Comparison of ENCODE assay signal across 1 cellular context in the genomic region with DNA sequence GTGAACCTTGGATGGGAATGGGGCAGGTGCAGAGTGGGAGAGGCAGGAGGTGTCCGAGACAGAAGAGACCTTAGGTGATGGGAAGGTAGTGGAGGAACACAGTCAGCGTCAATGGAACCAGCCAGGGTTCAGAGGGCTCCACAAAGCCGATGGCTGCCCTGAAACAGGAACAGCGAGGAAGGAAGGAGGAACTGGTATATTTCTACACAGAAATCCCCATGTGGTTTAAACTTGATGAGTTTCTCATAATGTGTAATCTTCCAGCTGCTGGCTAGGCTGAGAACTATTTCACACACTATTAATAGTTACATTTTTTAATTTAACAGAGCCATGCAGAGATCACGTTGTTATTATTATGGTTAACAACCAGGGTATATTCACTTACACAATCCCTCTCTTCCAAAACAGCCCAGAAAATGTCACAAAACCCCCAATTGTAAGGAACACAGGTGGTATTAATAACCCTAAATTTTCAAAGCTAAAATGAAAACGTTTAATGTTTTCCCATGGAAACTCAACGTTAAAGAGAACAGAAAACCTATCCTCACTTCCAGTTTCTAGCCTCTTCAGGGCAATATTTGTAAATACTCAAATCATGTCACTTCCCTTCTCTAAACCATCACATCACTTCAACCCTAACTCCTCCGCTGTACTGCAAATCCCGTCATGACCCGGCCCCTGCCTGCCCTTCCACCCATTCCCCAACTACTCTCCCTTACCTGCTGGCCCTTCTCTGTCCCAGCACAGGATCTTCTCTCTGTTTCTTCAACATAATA.
TF ChIP-seq lines count a peak whose summit lies in the region.

No MANE protein-coding gene starts in this region.

TF ChIP-seq in GM12878, 131 proteins besides CTCF, POLR2A, EP300 and RAD21 (continued from another document and continues in another):
- TF ChIP-seq, protein P1, sequence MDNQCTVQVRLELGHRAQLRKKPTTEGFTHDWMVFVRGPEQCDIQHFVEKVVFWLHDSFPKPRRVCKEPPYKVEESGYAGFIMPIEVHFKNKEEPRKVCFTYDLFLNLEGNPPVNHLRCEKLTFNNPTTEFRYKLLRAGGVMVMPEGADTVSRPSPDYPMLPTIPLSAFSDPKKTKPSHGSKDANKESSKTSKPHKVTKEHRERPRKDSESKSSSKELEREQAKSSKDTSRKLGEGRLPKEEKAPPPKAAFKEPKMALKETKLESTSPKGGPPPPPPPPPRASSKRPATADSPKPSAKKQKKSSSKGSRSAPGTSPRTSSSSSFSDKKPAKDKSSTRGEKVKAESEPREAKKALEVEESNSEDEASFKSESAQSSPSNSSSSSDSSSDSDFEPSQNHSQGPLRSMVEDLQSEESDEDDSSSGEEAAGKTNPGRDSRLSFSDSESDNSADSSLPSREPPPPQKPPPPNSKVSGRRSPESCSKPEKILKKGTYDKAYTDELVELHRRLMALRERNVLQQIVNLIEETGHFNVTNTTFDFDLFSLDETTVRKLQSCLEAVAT (IDR thresholded peaks at IDR 0.05), result no peak; the same call in 1 of the 2 replicates
- TF ChIP-seq SUPT20H (IDR thresholded peaks at IDR 0.05; ENCODE audit: borderline replicate concordance, control insufficient read depth, low read depth, low read length), result no peak
- TF ChIP-seq SMC3 (IDR thresholded peaks at IDR 0.05; ENCODE audit: borderline replicate concordance, low read length), result 0 out of 2 replicates have a peak, but pooled peaks have one; percentile 1
- TF ChIP-seq ZNF217 (IDR thresholded peaks at IDR 0.05), result peak; percentile 52; the same call in 1 of the 2 replicates
- TF ChIP-seq EGR1 (IDR thresholded peaks at IDR 0.05; ENCODE audit: borderline replicate concordance in 1 of 2, low read depth in 2 of 2, low read length in 2 of 2), result no peak; a peak in 1 of 3 replicates
- peak; percentile 73; the same call in 1 of the 2 replicates for TF ChIP-seq ASH2L (IDR thresholded peaks at IDR 0.05; ENCODE audit: borderline replicate concordance, low read depth)
- TF ChIP-seq ATF7 (IDR thresholded peaks at IDR 0.05; ENCODE audit: low read depth), result peak; percentile 85
- peak; percentile 93 for TF ChIP-seq IKZF1 (conservative IDR thresholded peaks at IDR 0.05)
- TF ChIP-seq TARDBP (IDR thresholded peaks at IDR 0.05; ENCODE audit: borderline replicate concordance), result no peak
- no peak for TF ChIP-seq ZNF622 (IDR thresholded peaks at IDR 0.05)
- TF ChIP-seq GABPA (IDR thresholded peaks at IDR 0.05; ENCODE audit: low read depth), result 0 out of 2 replicates have a peak, but pooled peaks have one; percentile 26
- TF ChIP-seq NR2F1 (conservative IDR thresholded peaks at IDR 0.05), result peak; percentile 71
- no peak for TF ChIP-seq SIX5 (IDR thresholded peaks at IDR 0.05; ENCODE audit: low read depth, low read length, severe bottlenecking)
- TF ChIP-seq, protein P2, sequence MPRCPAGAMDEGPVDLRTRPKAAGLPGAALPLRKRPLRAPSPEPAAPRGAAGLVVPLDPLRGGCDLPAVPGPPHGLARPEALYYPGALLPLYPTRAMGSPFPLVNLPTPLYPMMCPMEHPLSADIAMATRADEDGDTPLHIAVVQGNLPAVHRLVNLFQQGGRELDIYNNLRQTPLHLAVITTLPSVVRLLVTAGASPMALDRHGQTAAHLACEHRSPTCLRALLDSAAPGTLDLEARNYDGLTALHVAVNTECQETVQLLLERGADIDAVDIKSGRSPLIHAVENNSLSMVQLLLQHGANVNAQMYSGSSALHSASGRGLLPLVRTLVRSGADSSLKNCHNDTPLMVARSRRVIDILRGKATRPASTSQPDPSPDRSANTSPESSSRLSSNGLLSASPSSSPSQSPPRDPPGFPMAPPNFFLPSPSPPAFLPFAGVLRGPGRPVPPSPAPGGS (IDR thresholded peaks at IDR 0.05; ENCODE audit: borderline replicate concordance, insufficient read depth, low read depth, low read length, poor library complexity, severe bottlenecking), result peak; percentile 70
- TF ChIP-seq WRNIP1 (IDR thresholded peaks at IDR 0.05; ENCODE audit: borderline replicate concordance, low read depth, low read length), result no peak
- TF ChIP-seq HDAC2 (IDR thresholded peaks at IDR 0.05), result no peak
- TF ChIP-seq JUND (IDR thresholded peaks at IDR 0.05; ENCODE audit: low read depth, low read length), result peak; percentile 24; the same call in 1 of the 2 replicates
- TF ChIP-seq CEBPB (IDR thresholded peaks at IDR 0.05; ENCODE audit: borderline replicate concordance in 1 of 2, low read depth in 2 of 2, low read length in 2 of 2), result peak in 1 of 2 experiments; percentile 51; a peak in 1 of 4 replicates
- TF ChIP-seq PAX8 (IDR thresholded peaks at IDR 0.05), result peak; percentile 68; the same call in 1 of the 2 replicates
- TF ChIP-seq, protein P3, sequence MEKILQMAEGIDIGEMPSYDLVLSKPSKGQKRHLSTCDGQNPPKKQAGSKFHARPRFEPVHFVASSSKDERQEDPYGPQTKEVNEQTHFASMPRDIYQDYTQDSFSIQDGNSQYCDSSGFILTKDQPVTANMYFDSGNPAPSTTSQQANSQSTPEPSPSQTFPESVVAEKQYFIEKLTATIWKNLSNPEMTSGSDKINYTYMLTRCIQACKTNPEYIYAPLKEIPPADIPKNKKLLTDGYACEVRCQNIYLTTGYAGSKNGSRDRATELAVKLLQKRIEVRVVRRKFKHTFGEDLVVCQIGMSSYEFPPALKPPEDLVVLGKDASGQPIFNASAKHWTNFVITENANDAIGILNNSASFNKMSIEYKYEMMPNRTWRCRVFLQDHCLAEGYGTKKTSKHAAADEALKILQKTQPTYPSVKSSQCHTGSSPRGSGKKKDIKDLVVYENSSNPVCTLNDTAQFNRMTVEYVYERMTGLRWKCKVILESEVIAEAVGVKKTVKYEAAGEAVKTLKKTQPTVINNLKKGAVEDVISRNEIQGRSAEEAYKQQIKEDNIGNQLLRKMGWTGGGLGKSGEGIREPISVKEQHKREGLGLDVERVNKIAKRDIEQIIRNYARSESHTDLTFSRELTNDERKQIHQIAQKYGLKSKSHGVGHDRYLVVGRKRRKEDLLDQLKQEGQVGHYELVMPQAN (conservative IDR thresholded peaks at IDR 0.05), result no peak
- TF ChIP-seq TBL1XR1 (IDR thresholded peaks at IDR 0.05; ENCODE audit: low read depth, low read length), result no peak; the same call in 1 of the 2 replicates
- TF ChIP-seq PAX5 (IDR thresholded peaks at IDR 0.05; ENCODE audit: borderline replicate concordance, low read depth, low read length), result peak; percentile 63; the same call in 1 of the 2 replicates
- TF ChIP-seq, protein P4, sequence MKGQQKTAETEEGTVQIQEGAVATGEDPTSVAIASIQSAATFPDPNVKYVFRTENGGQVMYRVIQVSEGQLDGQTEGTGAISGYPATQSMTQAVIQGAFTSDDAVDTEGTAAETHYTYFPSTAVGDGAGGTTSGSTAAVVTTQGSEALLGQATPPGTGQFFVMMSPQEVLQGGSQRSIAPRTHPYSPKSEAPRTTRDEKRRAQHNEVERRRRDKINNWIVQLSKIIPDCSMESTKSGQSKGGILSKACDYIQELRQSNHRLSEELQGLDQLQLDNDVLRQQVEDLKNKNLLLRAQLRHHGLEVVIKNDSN (IDR thresholded peaks at IDR 0.05; ENCODE audit: borderline replicate concordance, extremely low read length, insufficient read depth, low read depth, low read length), result no peak
- TF ChIP-seq SPI1 (IDR thresholded peaks at IDR 0.05; ENCODE audit: borderline replicate concordance, insufficient read depth, low read depth, low read length), result peak; percentile 99
- TF ChIP-seq TCF3 (IDR thresholded peaks at IDR 0.05; ENCODE audit: borderline replicate concordance, insufficient read depth, low read depth, low read length), result peak; percentile 81
- no peak for TF ChIP-seq ZNF384 (IDR thresholded peaks at IDR 0.05; ENCODE audit: borderline replicate concordance, low read depth, low read length)
- peak; percentile 84 for TF ChIP-seq POLR2AphosphoS5 (IDR thresholded peaks at IDR 0.05; ENCODE audit: low read length)
- TF ChIP-seq, protein P5, sequence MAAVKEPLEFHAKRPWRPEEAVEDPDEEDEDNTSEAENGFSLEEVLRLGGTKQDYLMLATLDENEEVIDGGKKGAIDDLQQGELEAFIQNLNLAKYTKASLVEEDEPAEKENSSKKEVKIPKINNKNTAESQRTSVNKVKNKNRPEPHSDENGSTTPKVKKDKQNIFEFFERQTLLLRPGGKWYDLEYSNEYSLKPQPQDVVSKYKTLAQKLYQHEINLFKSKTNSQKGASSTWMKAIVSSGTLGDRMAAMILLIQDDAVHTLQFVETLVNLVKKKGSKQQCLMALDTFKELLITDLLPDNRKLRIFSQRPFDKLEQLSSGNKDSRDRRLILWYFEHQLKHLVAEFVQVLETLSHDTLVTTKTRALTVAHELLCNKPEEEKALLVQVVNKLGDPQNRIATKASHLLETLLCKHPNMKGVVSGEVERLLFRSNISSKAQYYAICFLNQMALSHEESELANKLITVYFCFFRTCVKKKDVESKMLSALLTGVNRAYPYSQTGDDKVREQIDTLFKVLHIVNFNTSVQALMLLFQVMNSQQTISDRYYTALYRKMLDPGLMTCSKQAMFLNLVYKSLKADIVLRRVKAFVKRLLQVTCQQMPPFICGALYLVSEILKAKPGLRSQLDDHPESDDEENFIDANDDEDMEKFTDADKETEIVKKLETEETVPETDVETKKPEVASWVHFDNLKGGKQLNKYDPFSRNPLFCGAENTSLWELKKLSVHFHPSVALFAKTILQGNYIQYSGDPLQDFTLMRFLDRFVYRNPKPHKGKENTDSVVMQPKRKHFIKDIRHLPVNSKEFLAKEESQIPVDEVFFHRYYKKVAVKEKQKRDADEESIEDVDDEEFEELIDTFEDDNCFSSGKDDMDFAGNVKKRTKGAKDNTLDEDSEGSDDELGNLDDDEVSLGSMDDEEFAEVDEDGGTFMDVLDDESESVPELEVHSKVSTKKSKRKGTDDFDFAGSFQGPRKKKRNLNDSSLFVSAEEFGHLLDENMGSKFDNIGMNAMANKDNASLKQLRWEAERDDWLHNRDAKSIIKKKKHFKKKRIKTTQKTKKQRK (IDR thresholded peaks at IDR 0.05; ENCODE audit: low read depth, low read length), result no peak
- TF ChIP-seq, protein P6, sequence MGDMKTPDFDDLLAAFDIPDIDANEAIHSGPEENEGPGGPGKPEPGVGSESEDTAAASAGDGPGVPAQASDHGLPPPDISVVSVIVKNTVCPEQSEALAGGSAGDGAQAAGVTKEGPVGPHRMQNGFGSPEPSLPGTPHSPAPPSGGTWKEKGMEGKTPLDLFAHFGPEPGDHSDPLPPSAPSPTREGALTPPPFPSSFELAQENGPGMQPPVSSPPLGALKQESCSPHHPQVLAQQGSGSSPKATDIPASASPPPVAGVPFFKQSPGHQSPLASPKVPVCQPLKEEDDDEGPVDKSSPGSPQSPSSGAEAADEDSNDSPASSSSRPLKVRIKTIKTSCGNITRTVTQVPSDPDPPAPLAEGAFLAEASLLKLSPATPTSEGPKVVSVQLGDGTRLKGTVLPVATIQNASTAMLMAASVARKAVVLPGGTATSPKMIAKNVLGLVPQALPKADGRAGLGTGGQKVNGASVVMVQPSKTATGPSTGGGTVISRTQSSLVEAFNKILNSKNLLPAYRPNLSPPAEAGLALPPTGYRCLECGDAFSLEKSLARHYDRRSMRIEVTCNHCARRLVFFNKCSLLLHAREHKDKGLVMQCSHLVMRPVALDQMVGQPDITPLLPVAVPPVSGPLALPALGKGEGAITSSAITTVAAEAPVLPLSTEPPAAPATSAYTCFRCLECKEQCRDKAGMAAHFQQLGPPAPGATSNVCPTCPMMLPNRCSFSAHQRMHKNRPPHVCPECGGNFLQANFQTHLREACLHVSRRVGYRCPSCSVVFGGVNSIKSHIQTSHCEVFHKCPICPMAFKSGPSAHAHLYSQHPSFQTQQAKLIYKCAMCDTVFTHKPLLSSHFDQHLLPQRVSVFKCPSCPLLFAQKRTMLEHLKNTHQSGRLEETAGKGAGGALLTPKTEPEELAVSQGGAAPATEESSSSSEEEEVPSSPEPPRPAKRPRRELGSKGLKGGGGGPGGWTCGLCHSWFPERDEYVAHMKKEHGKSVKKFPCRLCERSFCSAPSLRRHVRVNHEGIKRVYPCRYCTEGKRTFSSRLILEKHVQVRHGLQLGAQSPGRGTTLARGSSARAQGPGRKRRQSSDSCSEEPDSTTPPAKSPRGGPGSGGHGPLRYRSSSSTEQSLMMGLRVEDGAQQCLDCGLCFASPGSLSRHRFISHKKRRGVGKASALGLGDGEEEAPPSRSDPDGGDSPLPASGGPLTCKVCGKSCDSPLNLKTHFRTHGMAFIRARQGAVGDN (IDR thresholded peaks at IDR 0.05), result peak; percentile 75
- TF ChIP-seq, protein P7, sequence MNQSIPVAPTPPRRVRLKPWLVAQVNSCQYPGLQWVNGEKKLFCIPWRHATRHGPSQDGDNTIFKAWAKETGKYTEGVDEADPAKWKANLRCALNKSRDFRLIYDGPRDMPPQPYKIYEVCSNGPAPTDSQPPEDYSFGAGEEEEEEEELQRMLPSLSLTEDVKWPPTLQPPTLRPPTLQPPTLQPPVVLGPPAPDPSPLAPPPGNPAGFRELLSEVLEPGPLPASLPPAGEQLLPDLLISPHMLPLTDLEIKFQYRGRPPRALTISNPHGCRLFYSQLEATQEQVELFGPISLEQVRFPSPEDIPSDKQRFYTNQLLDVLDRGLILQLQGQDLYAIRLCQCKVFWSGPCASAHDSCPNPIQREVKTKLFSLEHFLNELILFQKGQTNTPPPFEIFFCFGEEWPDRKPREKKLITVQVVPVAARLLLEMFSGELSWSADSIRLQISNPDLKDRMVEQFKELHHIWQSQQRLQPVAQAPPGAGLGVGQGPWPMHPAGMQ (IDR thresholded peaks at IDR 0.05; ENCODE audit: borderline replicate concordance), result no peak
- no peak for TF ChIP-seq BRCA1 (IDR thresholded peaks at IDR 0.05; ENCODE audit: low read depth, low read length)
- no peak for TF ChIP-seq ZNF274 (IDR thresholded peaks at IDR 0.05; ENCODE audit: insufficient read depth, insufficient read length)
- peak; percentile 92 for TF ChIP-seq NFIC (IDR thresholded peaks at IDR 0.05; ENCODE audit: low read depth, low read length)
- no peak for TF ChIP-seq SREBF2 (IDR thresholded peaks at IDR 0.05; ENCODE audit: low read length)
- 0 out of 2 replicates have a peak, but pooled peaks have one; percentile 51 for TF ChIP-seq RCOR1 (conservative IDR thresholded peaks at IDR 0.05; ENCODE audit: low read depth, low read length)
- TF ChIP-seq, protein P8, sequence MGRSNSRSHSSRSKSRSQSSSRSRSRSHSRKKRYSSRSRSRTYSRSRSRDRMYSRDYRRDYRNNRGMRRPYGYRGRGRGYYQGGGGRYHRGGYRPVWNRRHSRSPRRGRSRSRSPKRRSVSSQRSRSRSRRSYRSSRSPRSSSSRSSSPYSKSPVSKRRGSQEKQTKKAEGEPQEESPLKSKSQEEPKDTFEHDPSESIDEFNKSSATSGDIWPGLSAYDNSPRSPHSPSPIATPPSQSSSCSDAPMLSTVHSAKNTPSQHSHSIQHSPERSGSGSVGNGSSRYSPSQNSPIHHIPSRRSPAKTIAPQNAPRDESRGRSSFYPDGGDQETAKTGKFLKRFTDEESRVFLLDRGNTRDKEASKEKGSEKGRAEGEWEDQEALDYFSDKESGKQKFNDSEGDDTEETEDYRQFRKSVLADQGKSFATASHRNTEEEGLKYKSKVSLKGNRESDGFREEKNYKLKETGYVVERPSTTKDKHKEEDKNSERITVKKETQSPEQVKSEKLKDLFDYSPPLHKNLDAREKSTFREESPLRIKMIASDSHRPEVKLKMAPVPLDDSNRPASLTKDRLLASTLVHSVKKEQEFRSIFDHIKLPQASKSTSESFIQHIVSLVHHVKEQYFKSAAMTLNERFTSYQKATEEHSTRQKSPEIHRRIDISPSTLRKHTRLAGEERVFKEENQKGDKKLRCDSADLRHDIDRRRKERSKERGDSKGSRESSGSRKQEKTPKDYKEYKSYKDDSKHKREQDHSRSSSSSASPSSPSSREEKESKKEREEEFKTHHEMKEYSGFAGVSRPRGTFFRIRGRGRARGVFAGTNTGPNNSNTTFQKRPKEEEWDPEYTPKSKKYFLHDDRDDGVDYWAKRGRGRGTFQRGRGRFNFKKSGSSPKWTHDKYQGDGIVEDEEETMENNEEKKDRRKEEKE (IDR thresholded peaks at IDR 0.05), result no peak
- TF ChIP-seq NR2C1 (IDR thresholded peaks at IDR 0.05), result peak; percentile 53; the same call in 1 of the 2 replicates
- no peak for TF ChIP-seq ESRRA (IDR thresholded peaks at IDR 0.05; ENCODE audit: low read length)
- TF ChIP-seq ZNF24 (IDR thresholded peaks at IDR 0.05), result no peak
- TF ChIP-seq NFXL1 (IDR thresholded peaks at IDR 0.05; ENCODE audit: borderline replicate concordance), result no peak
- TF ChIP-seq CBX5 (IDR thresholded peaks at IDR 0.05; ENCODE audit: low read depth), result peak; percentile 39; the same call in 1 of the 2 replicates
